Comparison of ENCODE assay signal across 22 cellular contexts in the genomic region with DNA sequence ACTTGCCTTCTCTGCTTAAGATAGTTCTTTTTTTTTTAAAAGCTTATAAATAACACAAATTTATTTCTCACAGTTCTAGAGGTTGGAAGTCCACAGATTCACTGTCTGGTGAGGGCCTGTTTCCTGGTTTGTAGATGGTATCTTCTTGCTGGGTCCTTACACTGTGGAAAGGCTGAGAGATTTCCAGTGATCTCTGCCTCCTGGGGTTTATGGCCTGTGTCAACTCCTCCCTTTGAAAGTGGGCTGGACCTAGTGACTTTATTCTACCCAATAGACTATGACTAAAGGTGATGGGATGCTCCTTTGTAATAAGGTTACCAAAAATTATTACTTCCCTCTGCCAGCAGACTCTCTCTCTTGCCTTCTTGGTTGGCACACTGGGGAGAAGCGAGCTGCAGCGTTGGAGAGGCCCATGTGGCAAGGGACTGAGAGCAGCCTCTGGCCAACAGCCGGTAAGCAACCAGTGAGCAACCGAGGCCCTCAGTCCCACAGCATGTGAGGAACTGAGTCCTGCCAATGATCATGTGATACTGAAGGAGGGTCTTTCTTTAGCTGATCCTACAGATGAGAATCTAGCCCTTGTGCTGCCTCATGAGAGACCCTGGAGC. TPM values are rescaled to one million over a fixed set of nuclear protein-coding genes. Genes with fewer than 3 reads are reported as not detected.
DNase-seq lines count a peak whose midpoint lies in the region; ATAC-seq, FAIRE-seq and TF ChIP-seq lines count a peak whose summit lies in the region.
"Had no signal": no experiment of that assay in that cellular context is flagged by ENCODE, and none has a peak within 500 bp of the region (broad histone marks: within the 10 kb centered on the region; RNA-seq: fewer than 3 reads in every experiment).

No MANE protein-coding gene starts in this region.

- peak overlapping the region; percentile 86 for H3K27ac Mint-ChIP-seq in T-helper 2 cell treated with Interferon-gamma antibody and Interleukin-4, amounts not matched to agents 5 μg/mL and 100 μg/mL, for 36 hours
- no peak overlapping the region for H3K27ac Mint-ChIP-seq in neural progenitor cell
- H3K27ac Mint-ChIP-seq: CD8-positive, alpha-beta T cell had no signal

- no peak for TF ChIP-seq POLR2A in K562 (conservative IDR thresholded peaks at IDR 0.05)

- H3K9me3 ChIP-seq in BLaER1 treated with 17β-estradiol and CSF1 and Interleukin-3, amounts not matched to agents 10 nM and 100 nM (replicated peaks in 1 of 11): peaks cover 0 to 11% (median 0%) of the 10 kb centered on the region in 11 experiments; a peak in 3 of 22 replicates
- no peaks in the 10 kb centered on the region for H3K9me3 ChIP-seq in K562 (replicated peaks; ENCODE audit: control insufficient read depth, insufficient read depth, low read depth, low read length)
- no peaks in the 10 kb centered on the region for H3K9me3 ChIP-seq in small intestine (ENCODE audit: control insufficient read depth, low read depth)
- H3K9me3 ChIP-seq in neural progenitor cell (ENCODE audit: low read depth): no peaks in the 10 kb centered on the region

- H3K9ac ChIP-seq in BLaER1 treated with 17β-estradiol and CSF1 and Interleukin-3, amounts not matched to agents 10 nM and 100 nM: peak overlapping the region in 5 of 11 experiments; percentile 20 to 67 (median 62); a peak in 7 of 22 replicates
- H3K9ac ChIP-seq in K562 (ENCODE audit: insufficient read depth in 1 of 2, low read depth in 2 of 2, low read length in 2 of 2): no peak overlapping the region
- no peak overlapping the region for H3K9ac ChIP-seq in neural progenitor cell

- H3K27me3 Mint-ChIP-seq in T-helper 2 cell treated with Interferon-gamma antibody and Interleukin-4, amounts not matched to agents 5 μg/mL and 100 μg/mL, for 36 hours (ENCODE audit: low read depth): no peaks in the 10 kb centered on the region
- H3K27me3 Mint-ChIP-seq in neural progenitor cell (ENCODE audit: insufficient read depth, low read depth): peaks cover 5% of the 10 kb centered on the region

- no peaks in the 10 kb centered on the region for H3F3A ChIP-seq in neural progenitor cell (ENCODE audit: low read depth)

- H3K4me1 Mint-ChIP-seq in T-helper 2 cell treated with Interferon-gamma antibody and Interleukin-4, amounts not matched to agents 5 μg/mL and 100 μg/mL, for 36 hours (ENCODE audit: low read depth): peaks cover 63% of the 10 kb centered on the region
- H3K4me1 Mint-ChIP-seq in neural progenitor cell: no peaks in the 10 kb centered on the region

- H3K9me3 Mint-ChIP-seq in T-helper 2 cell treated with Interferon-gamma antibody and Interleukin-4, amounts not matched to agents 5 μg/mL and 100 μg/mL, for 36 hours: no peaks in the 10 kb centered on the region
- H3K9me3 Mint-ChIP-seq in neural progenitor cell: no peaks in the 10 kb centered on the region
- H3K9me3 Mint-ChIP-seq: CD8-positive, alpha-beta T cell had no signal

- no peak overlapping the region for H2AFZ ChIP-seq in K562 (ENCODE audit: low read depth, low read length)
- no peak overlapping the region for H2AFZ ChIP-seq in neural progenitor cell (replicated peaks)

- no peaks in the 10 kb centered on the region for H4K20me1 ChIP-seq in BLaER1 treated with 17β-estradiol and CSF1 and Interleukin-3, amounts not matched to agents 10 nM and 100 nM
- no peaks in the 10 kb centered on the region for H4K20me1 ChIP-seq in K562 (replicated peaks; ENCODE audit: control insufficient read depth, insufficient read depth, low read length)
- H4K20me1 ChIP-seq in neural progenitor cell (ENCODE audit: low read depth): no peaks in the 10 kb centered on the region

- no peak for FAIRE-seq in K562 (lab: Jason Lieb, UNC)
- FAIRE-seq in small intestine (lab: Jason Lieb, UNC): no peak
- FAIRE-seq: GM12878, GM19239 had no signal

- peak overlapping the region; percentile 29 for H3K4me3 Mint-ChIP-seq in T-helper 2 cell treated with Interferon-gamma antibody and Interleukin-4, amounts not matched to agents 5 μg/mL and 100 μg/mL, for 36 hours
- H3K4me3 Mint-ChIP-seq in neural progenitor cell: no peak overlapping the region
- H3K4me3 Mint-ChIP-seq: CD8-positive, alpha-beta T cell had no signal

- CTCF ChIA-PET in K562 (lab: Yijun Ruan, JAX; ENCODE audit: low intra/inter-chr PET ratio): no interaction called here

- BruUV-seq in K562 (replicated peaks; lab: Mats Ljungman, UMichigan): no TSS peak

- no peaks in the 10 kb centered on the region for H3K79me2 ChIP-seq in K562 (ENCODE audit: control insufficient read depth, insufficient read depth, low read length)
- no peaks in the 10 kb centered on the region for H3K79me2 ChIP-seq in neural progenitor cell (ENCODE audit: low read depth)

- H3K36me3 Mint-ChIP-seq in T-helper 2 cell treated with Interferon-gamma antibody and Interleukin-4, amounts not matched to agents 5 μg/mL and 100 μg/mL, for 36 hours (ENCODE audit: low read depth): peaks cover 16% of the 10 kb centered on the region
- H3K36me3 Mint-ChIP-seq in neural progenitor cell: no peaks in the 10 kb centered on the region
- H3K36me3 Mint-ChIP-seq: CD8-positive, alpha-beta T cell had no signal

- no peak for TF ChIP-seq RAD21 in K562 (CRISPR knock-in tag; conservative IDR thresholded peaks at IDR 0.05 in 1 of 2, IDR thresholded peaks at IDR 0.05 in 1 of 2)

- H3K27me3 ChIP-seq in BLaER1 treated with 17β-estradiol and CSF1 and Interleukin-3, amounts not matched to agents 10 nM and 100 nM: no peaks in the 10 kb centered on the region
- no peaks in the 10 kb centered on the region for H3K27me3 ChIP-seq in K562 (ENCODE audit: control insufficient read depth in 2 of 2, insufficient read depth in 2 of 2, low read length in 2 of 2)
- H3K27me3 ChIP-seq in small intestine (ENCODE audit: control insufficient read depth in 2 of 2, insufficient read depth in 2 of 2, low read length in 2 of 2): no peaks in the 10 kb centered on the region
- no peaks in the 10 kb centered on the region for H3K27me3 ChIP-seq in neural progenitor cell

- H3K4me3 ChIP-seq in BLaER1 treated with 17β-estradiol and CSF1 and Interleukin-3, amounts not matched to agents 10 nM and 100 nM: peak overlapping the region in 1 of 10 experiments; percentile 4; a peak in 1 of 20 replicates
- H3K4me3 ChIP-seq in K562 (no peak overlapping the region), small intestine (ENCODE audit: low read depth in 1 of 2, low read length in 2 of 2) (no peak overlapping the region), neural progenitor cell (no peak overlapping the region)
- H3K4me3 ChIP-seq: GM12878 had no signal

- DNase-seq in T-helper 2 cell treated with Interferon-gamma antibody and Interleukin-4, amounts not matched to agents 5 μg/mL and 100 μg/mL, for 36 hours (ENCODE audit: low spot score): no peak
- no peak for DNase-seq in T-helper 2 cell
- peak in 1 of 4 experiments; percentile 5 for DNase-seq in K562 (ENCODE audit: extremely low read depth in 1 of 4, low spot score in 3 of 4)
- DNase-seq in small intestine: peak; percentile 43
- DNase-seq in GM19240 (ENCODE audit: insufficient read length, low spot score): no peak
- DNase-seq in neural progenitor cell (ENCODE audit: low spot score): no peak
- no peak for DNase-seq in mesenteric fat pad (ENCODE audit: low spot score)
- DNase-seq: AML-193; Calu3; CD8-positive, alpha-beta T cell; GOT3; NCI-H1105; NCI-H1694; NCI-H2081 treated with DMSO at 0.1 percent for 48 hours; NK-92 treated with Interleukin-12 subunit alpha and Interleukin-12 subunit beta, amount 100 ng/mL, for 24 hours; OCI-M1; SHP77 treated with DMSO at 0.1 percent for 48 hours had no signal

- peaks cover 36 to 100% (median 78%) of the 10 kb centered on the region in 10 experiments for H3K4me1 ChIP-seq in BLaER1 treated with 17β-estradiol and CSF1 and Interleukin-3, amounts not matched to agents 10 nM and 100 nM
- peaks cover 15 to 30% of the 10 kb centered on the region in 2 experiments; a peak in 4 of 5 replicates for H3K4me1 ChIP-seq in K562 (replicated peaks in 1 of 2; ENCODE audit: control insufficient read depth in 2 of 2, insufficient read depth in 2 of 2, low read length in 2 of 2)
- no peaks in the 10 kb centered on the region for H3K4me1 ChIP-seq in small intestine (ENCODE audit: control insufficient read depth in 2 of 2, insufficient read depth in 1 of 2, low read depth in 1 of 2, low read length in 1 of 2)
- H3K4me1 ChIP-seq in neural progenitor cell: no peaks in the 10 kb centered on the region

- H3K9me1 ChIP-seq in K562 (ENCODE audit: control insufficient read depth, insufficient read depth, low read length): no peaks in the 10 kb centered on the region

- TF ChIP-seq EP300 in K562 (IDR thresholded peaks at IDR 0.05; ENCODE audit: low read length): no peak

- in situ Hi-C loops in K562 (cut with MboI): no loop called here

- 89% methylated on average over 4 of the region's 4 CpGs for WGBS in K562 (ENCODE audit: insufficient coverage, low coverage, missing lambda C conversion rate)
- 94 to 96% (median 94%) methylated on average over 4 of the region's 4 CpGs for WGBS in small intestine, 3 donors

- peak overlapping the region in 9 of 11 experiments; percentile 46 to 95 (median 75); a peak in 17 of 22 replicates for H3K27ac ChIP-seq in BLaER1 treated with 17β-estradiol and CSF1 and Interleukin-3, amounts not matched to agents 10 nM and 100 nM
- H3K27ac ChIP-seq in K562 (ENCODE audit: extremely low read depth, low read depth, low read length): no peak overlapping the region
- H3K27ac ChIP-seq in small intestine (ENCODE audit: low read depth in 1 of 2, low read length in 1 of 2): no peak overlapping the region
- H3K27ac ChIP-seq in neural progenitor cell: no peak overlapping the region
- H3K27ac ChIP-seq: 22Rv1 had no signal

- TF ChIP-seq CTCF in K562 (IDR thresholded peaks at IDR 0.05 in 2 of 3, conservative IDR thresholded peaks at IDR 0.05 in 1 of 3; ENCODE audit: insufficient read depth in 2 of 3, low read depth in 1 of 3, low read length in 3 of 3) (no peak), neural progenitor cell (IDR thresholded peaks at IDR 0.05) (no peak)

- POLR2A ChIA-PET in K562 (lab: Yijun Ruan, JAX): no interaction called here

- H3K36me3 ChIP-seq in BLaER1 treated with 17β-estradiol and CSF1 and Interleukin-3, amounts not matched to agents 10 nM and 100 nM: no peaks in the 10 kb centered on the region
- H3K36me3 ChIP-seq in K562 (ENCODE audit: control insufficient read depth, insufficient read depth, low read length) (no peaks in the 10 kb centered on the region), small intestine (ENCODE audit: control insufficient read depth in 2 of 2, insufficient read depth in 2 of 2, low read length in 2 of 2) (no peaks in the 10 kb centered on the region), neural progenitor cell (no peaks in the 10 kb centered on the region)

- H3K4me2 ChIP-seq in BLaER1 treated with 17β-estradiol and CSF1 and Interleukin-3, amounts not matched to agents 10 nM and 100 nM: peak overlapping the region; percentile 79 to 90 (median 85)
- H3K4me2 ChIP-seq in K562 (ENCODE audit: insufficient read depth, low read length) (no peak overlapping the region), neural progenitor cell (no peak overlapping the region)

- intact Hi-C loops in K562 (cut with micrococcal nuclease): no loop called here

- peak; percentile 45; the same call in 2 of the 3 replicates for ATAC-seq in K562
- ATAC-seq: CD8-positive, alpha-beta T cell; GM12878; HCT116 had no signal

RNA-seq across cellular contexts. Expression of a gene that starts 14.0 kb away (rescaled TPM):
- 181 and 256 TPM in 2 replicates for total RNA-seq in K562 (2011; cell fraction: chromatin; rRNA removed; ENCODE audit: low replicate concordance)
- 148 and 149 TPM in 2 replicates for total RNA-seq in K562 (2011; cell fraction: nucleolus; rRNA removed)
- total RNA-seq in K562 (2011; cell fraction: nucleoplasm; rRNA removed): 109 and 139 TPM in 2 replicates
- total RNA-seq in K562 (2014; rRNA removed) (88.0 and 96.4 TPM in 2 replicates), K562 (2014; rRNA removed; fragmentation: Illumina TruSeq; extraction: Trizol) (73.9 and 74.6 TPM in 2 replicates), K562 (2015; rRNA removed; fragmentation: Illumina TruSeq; extraction: Trizol) (62.0 and 65.1 TPM in 2 replicates), K562 (2021) (85.4 and 94.8 TPM in 2 replicates), neural progenitor cell (ENCODE audit: low replicate concordance) (65.4 and 79.3 TPM in 2 replicates), mesenteric fat pad (183 TPM)
- polyA plus RNA-seq in K562 (2011; rRNA removed) (40.3 and 73.4 TPM in 2 replicates), K562 (2014; fragmentation: Illumina TruSeq; extraction: Trizol) (56.8 and 62.4 TPM in 2 replicates), K562 (2014; fragmentation: Nextera tagmentation; extraction: Ambion mirVana) (100 to 1,000 TPM in 1 of 2 experiments, 10 to 100 TPM in 1; 40.6 to 105 TPM), K562 (2014; rRNA removed) (37.1 and 47.9 TPM in 2 replicates), small intestine (100 to 1,000 TPM; 112 to 141 (median 130) TPM)
- 47.0 and 48.0 TPM in 2 replicates for polyA plus RNA-seq in K562 (2011; cell fraction: cytosol; rRNA removed)
- 111 and 116 TPM in 2 replicates for polyA plus RNA-seq in K562 (2011; cell fraction: nucleus; rRNA removed)
- polyA plus RNA-seq in K562 (2012): 82.5 and 120 TPM in 2 replicates
- polyA minus RNA-seq in K562 (2011; rRNA and poly(A)+ RNA removed): 115 and 157 TPM in 2 replicates
- 70.3 and 92.6 TPM in 2 replicates for polyA minus RNA-seq in K562 (2011; cell fraction: cytosol; rRNA and poly(A)+ RNA removed)
- polyA minus RNA-seq in K562 (2011; cell fraction: nucleus; rRNA and poly(A)+ RNA removed): 59.0 and 102 TPM in 2 replicates

RNA-seq across cellular contexts. Expression of a gene that starts 43.3 kb away (rescaled TPM):
- total RNA-seq in K562 (2011; cell fraction: chromatin; rRNA removed; ENCODE audit: low replicate concordance): 5.1 and 8.1 TPM in 2 replicates
- 6.2 and 9.0 TPM in 2 replicates for total RNA-seq in K562 (2011; cell fraction: nucleolus; rRNA removed)
- 5.4 and 7.0 TPM in 2 replicates for total RNA-seq in K562 (2011; cell fraction: nucleoplasm; rRNA removed)
- 23.5 and 36.1 TPM in 2 replicates for total RNA-seq in K562 (2014; rRNA removed)
- total RNA-seq in K562 (2014; rRNA removed; fragmentation: Illumina TruSeq; extraction: Trizol): 18.8 and 20.2 TPM in 2 replicates
- total RNA-seq in K562 (2015; rRNA removed; fragmentation: Illumina TruSeq; extraction: Trizol): 18.1 and 20.6 TPM in 2 replicates
- 34.7 and 42.6 TPM in 2 replicates for total RNA-seq in K562 (2021)
- 21.7 and 24.8 TPM in 2 replicates for polyA plus RNA-seq in K562 (2011; rRNA removed)
- 15.4 and 17.0 TPM in 2 replicates for polyA plus RNA-seq in K562 (2011; cell fraction: cytosol; rRNA removed)
- polyA plus RNA-seq in K562 (2011; cell fraction: nucleus; rRNA removed): 12.7 and 14.4 TPM in 2 replicates
- polyA plus RNA-seq in K562 (2012): 34.9 and 43.6 TPM in 2 replicates
- 45.3 and 46.9 TPM in 2 replicates for polyA plus RNA-seq in K562 (2014; fragmentation: Illumina TruSeq; extraction: Trizol)
- 10 to 100 TPM; 23.0 to 25.2 TPM for polyA plus RNA-seq in K562 (2014; fragmentation: Nextera tagmentation; extraction: Ambion mirVana)
- 26.7 and 27.6 TPM in 2 replicates for polyA plus RNA-seq in K562 (2014; rRNA removed)
- 14.1 and 16.4 TPM in 2 replicates for polyA minus RNA-seq in K562 (2011; rRNA and poly(A)+ RNA removed)
- 13.3 and 19.9 TPM in 2 replicates for polyA minus RNA-seq in K562 (2011; cell fraction: cytosol; rRNA and poly(A)+ RNA removed)
- polyA minus RNA-seq in K562 (2011; cell fraction: nucleus; rRNA and poly(A)+ RNA removed): 4.2 and 6.3 TPM in 2 replicates
- polyA plus RNA-seq in small intestine: 10 to 100 TPM; 28.9 to 35.3 (median 34.9) TPM
- total RNA-seq in neural progenitor cell (ENCODE audit: low replicate concordance): 25.1 and 28.6 TPM in 2 replicates
- 38.5 TPM for total RNA-seq in mesenteric fat pad

RNA-seq across cellular contexts. Expression of a gene that starts 51.7 kb away (rescaled TPM):
- 92.9 and 163 TPM in 2 replicates for total RNA-seq in K562 (2011; cell fraction: chromatin; rRNA removed; ENCODE audit: low replicate concordance)
- total RNA-seq in K562 (2011; cell fraction: nucleolus; rRNA removed): 61.9 and 72.2 TPM in 2 replicates
- 89.3 and 110 TPM in 2 replicates for total RNA-seq in K562 (2011; cell fraction: nucleoplasm; rRNA removed)
- total RNA-seq in K562 (2014; rRNA removed) (283 and 284 TPM in 2 replicates), K562 (2014; rRNA removed; fragmentation: Illumina TruSeq; extraction: Trizol) (338 and 375 TPM in 2 replicates), K562 (2015; rRNA removed; fragmentation: Illumina TruSeq; extraction: Trizol) (321 and 348 TPM in 2 replicates), K562 (2021) (331 and 354 TPM in 2 replicates), neural progenitor cell (ENCODE audit: low replicate concordance) (424 and 495 TPM in 2 replicates), mesenteric fat pad (338 TPM)
- polyA plus RNA-seq in K562 (2011; rRNA removed) (387 and 478 TPM in 2 replicates), K562 (2014; fragmentation: Illumina TruSeq; extraction: Trizol) (390 and 412 TPM in 2 replicates), K562 (2014; fragmentation: Nextera tagmentation; extraction: Ambion mirVana) (100 to 1,000 TPM; 708 to 717 TPM), K562 (2014; rRNA removed) (404 and 421 TPM in 2 replicates), small intestine (100 to 1,000 TPM; 256 to 424 (median 320) TPM)
- polyA plus RNA-seq in K562 (2011; cell fraction: cytosol; rRNA removed): 251 and 375 TPM in 2 replicates
- polyA plus RNA-seq in K562 (2011; cell fraction: nucleus; rRNA removed): 114 and 190 TPM in 2 replicates
- 291 and 314 TPM in 2 replicates for polyA plus RNA-seq in K562 (2012)
- polyA minus RNA-seq in K562 (2011; rRNA and poly(A)+ RNA removed): 394 and 432 TPM in 2 replicates
- 139 and 145 TPM in 2 replicates for polyA minus RNA-seq in K562 (2011; cell fraction: cytosol; rRNA and poly(A)+ RNA removed)
- polyA minus RNA-seq in K562 (2011; cell fraction: nucleus; rRNA and poly(A)+ RNA removed): 33.1 and 62.2 TPM in 2 replicates

Comparison
In these comparisons a context has a peak if more than half of its experiments do, and no peak if none do; other contexts are left out.
1. H3K27ac ChIP-seq: peak in BLaER1 treated with 17β-estradiol and CSF1 and Interleukin-3, amounts not matched to agents 10 nM and 100 nM (9 of 11); none in K562 (single experiment), small intestine (0 of 2) and neural progenitor cell (single experiment).
2. H3K4me2 ChIP-seq: peak in BLaER1 treated with 17β-estradiol and CSF1 and Interleukin-3, amounts not matched to agents 10 nM and 100 nM (11 of 11); none in K562 (single experiment) and neural progenitor cell (single experiment).